ENCODE assay signal across 8 cellular contexts in the genomic region with DNA sequence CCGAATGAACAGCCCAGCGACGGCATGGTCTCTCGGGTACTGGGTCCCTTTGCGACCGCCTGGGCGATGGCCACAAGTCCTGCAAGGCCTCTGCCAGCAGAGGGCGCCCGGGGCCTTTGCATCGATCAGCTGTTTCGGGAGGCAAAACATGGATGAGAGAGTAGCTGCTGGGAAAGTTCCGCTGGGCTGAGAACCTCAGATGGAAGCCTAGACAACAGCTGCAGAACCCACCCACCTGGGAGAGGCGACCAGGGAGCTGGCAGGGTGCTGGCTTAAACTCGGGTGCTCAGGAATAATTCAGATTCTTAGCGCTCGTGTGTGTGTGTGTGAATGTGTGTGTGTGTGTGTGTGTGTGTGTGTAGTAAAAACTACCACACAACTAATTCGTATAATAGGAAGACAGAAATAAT.
DNase-seq lines count a peak whose midpoint lies in the region; ATAC-seq and TF ChIP-seq lines count a peak whose summit lies in the region.

No MANE protein-coding gene starts in this region.

- peak; percentile 13 for DNase-seq in AG09309 (ENCODE audit: low read depth)
- peak; percentile 91 for DNase-seq in NCI-H748 (lab: John Stamatoyannopoulos, UW; ENCODE audit: unreplicated experiment)
- DNase-seq in activated CD4-positive, alpha-beta T cell treated with anti-CD3 and anti-CD28 coated beads, Interleukin-2, amount 50 U/mL, for 48 hours: peak; percentile 74 to 79
- DNase-seq in epidermal melanocyte (ENCODE audit: insufficient read length, low spot score): peak; percentile 86
- DNase-seq in middle frontal gyrus (ENCODE audit: extremely low spot score, low spot score): peak; percentile 80

- H3K4me1 Mint-ChIP-seq in stimulated activated memory B cell treated with anti-CD40 and anti-IgM and Interleukin-4, amounts not matched to agents 10 μg/mL and 1 μg/mL and 100 μg/mL, for 72 hours: peaks cover 10% of the 10 kb centered on the region

- peaks cover 36% of the 10 kb centered on the region for H3K27me3 Mint-ChIP-seq in stimulated activated memory B cell treated with anti-CD40 and anti-IgM and Interleukin-4, amounts not matched to agents 10 μg/mL and 1 μg/mL and 100 μg/mL, for 72 hours

- no peak overlapping the region for H3K4me3 ChIP-seq in AG09309 (ENCODE audit: control insufficient read depth, low read depth, low read length)

- no peaks in the 10 kb centered on the region for H3K36me3 Mint-ChIP-seq in stimulated activated memory B cell treated with anti-CD40 and anti-IgM and Interleukin-4, amounts not matched to agents 10 μg/mL and 1 μg/mL and 100 μg/mL, for 72 hours

- H3K27ac Mint-ChIP-seq in stimulated activated memory B cell treated with anti-CD40 and anti-IgM and Interleukin-4, amounts not matched to agents 10 μg/mL and 1 μg/mL and 100 μg/mL, for 72 hours: no peak overlapping the region

- peaks cover 3% of the 10 kb centered on the region for H3K9me3 Mint-ChIP-seq in stimulated activated memory B cell treated with anti-CD40 and anti-IgM and Interleukin-4, amounts not matched to agents 10 μg/mL and 1 μg/mL and 100 μg/mL, for 72 hours

- ATAC-seq in GM18867 (IDR thresholded peaks at IDR 0.05; ENCODE audit: unreplicated experiment) (peak; percentile 82), HG03521 (IDR thresholded peaks at IDR 0.05; ENCODE audit: unreplicated experiment) (peak; percentile 74)
- ATAC-seq in stimulated activated memory B cell treated with anti-CD40 and anti-IgM and Interleukin-4, amounts not matched to agents 10 μg/mL and 1 μg/mL and 100 μg/mL, for 72 hours: peak; percentile 49

- peak; percentile 98 for TF ChIP-seq CTCF in AG09309 (IDR thresholded peaks at IDR 0.05; ENCODE audit: control insufficient read depth, insufficient read depth, low read depth, low read length, missing control alignments)

- H3K4me3 Mint-ChIP-seq in stimulated activated memory B cell treated with anti-CD40 and anti-IgM and Interleukin-4, amounts not matched to agents 10 μg/mL and 1 μg/mL and 100 μg/mL, for 72 hours: no peak overlapping the region

Comparison
In these comparisons a context has a peak if more than half of its experiments do, and no peak if none do; other contexts are left out.
1. DNase-seq: peak in every context shown above with its lines; median percentile 91 in NCI-H748; 86 in epidermal melanocyte; 80 in middle frontal gyrus; 76 in activated CD4-positive, alpha-beta T cell treated with anti-CD3 and anti-CD28 coated beads, Interleukin-2, amount 50 U/mL, for 48 hours; 13 in AG09309.